ENCODE assay signal across 13 cellular contexts in the genomic region with DNA sequence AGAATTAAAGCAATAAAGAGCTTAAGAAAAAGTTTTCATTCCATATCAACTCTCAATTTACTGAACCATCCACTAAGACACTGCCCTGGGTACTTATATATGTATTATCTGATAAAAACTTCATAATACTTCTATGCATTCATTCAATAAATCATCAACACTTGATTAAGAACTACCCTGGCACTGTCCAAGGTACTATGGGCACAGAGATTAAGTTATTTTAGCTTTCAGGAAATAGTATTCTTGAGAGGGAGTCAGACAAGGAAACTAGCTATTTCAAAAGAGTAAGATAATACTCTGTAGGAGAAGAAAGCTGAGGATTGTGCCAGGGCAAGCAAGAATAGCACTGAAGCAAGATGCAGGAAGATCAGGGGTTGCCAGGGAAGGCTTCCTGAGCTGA.
DNase-seq lines count a peak whose midpoint lies in the region; TF ChIP-seq lines count a peak whose summit lies in the region.
"Had no signal": no experiment of that assay in that cellular context is flagged by ENCODE, and none has a peak within 500 bp of the region (broad histone marks: within the 10 kb centered on the region; RNA-seq: fewer than 3 reads in every experiment).

No MANE protein-coding gene starts in this region.

- H4K20me1 ChIP-seq in GM23248 (ENCODE audit: insufficient read depth) (no peaks in the 10 kb centered on the region), OCI-LY7 (ENCODE audit: insufficient read depth, low read length) (no peaks in the 10 kb centered on the region)

- in situ Hi-C loops in GM23248 (cut with MboI), result no loop called here

- POLR2A ChIA-PET in OCI-LY7 (lab: Charles Lee), result interaction anchor here (0.8 to 1.3 kb wide), 3 partner anchors 11 to 111 kb away, joined by 3 to 4 read pairs (median 3); no protein-coding TSS in a partner anchor

- H3K9ac ChIP-seq in GM23248, result no peak overlapping the region

- no peaks in the 10 kb centered on the region for H3F3A ChIP-seq in GM23248 (ENCODE audit: insufficient read depth)

- H2AFZ ChIP-seq in GM23248 (no peak overlapping the region), OCI-LY7 (ENCODE audit: low read length) (no peak overlapping the region)

- no peaks in the 10 kb centered on the region for H3K27me3 Mint-ChIP-seq in glutamatergic neuron (ENCODE audit: unreplicated experiment)

- no peak for TF ChIP-seq CTCF in glutamatergic neuron (IDR thresholded peaks at IDR 0.05; ENCODE audit: partially characterized antibody, unreplicated experiment)
- TF ChIP-seq CTCF in OCI-LY7 (conservative IDR thresholded peaks at IDR 0.05; ENCODE audit: low read length), result no peak
- TF ChIP-seq CTCF in GM20000 (IDR thresholded peaks at IDR 0.05; ENCODE audit: extremely low read depth, missing control alignments), result no peak

- no peaks in the 10 kb centered on the region for H3K27me3 ChIP-seq in GM23248 (replicated peaks; ENCODE audit: insufficient read depth)
- H3K27me3 ChIP-seq: BE2C had no signal

- intact Hi-C loops in OCI-LY7 (cut with micrococcal nuclease; ENCODE audit: unreplicated experiment), result no loop called here

- H3K4me1 Mint-ChIP-seq in glutamatergic neuron (ENCODE audit: low read depth, unreplicated experiment), result peaks cover 30% of the 10 kb centered on the region
- H3K4me1 Mint-ChIP-seq: CD8-positive, alpha-beta memory T cell had no signal

- H3K9me2 ChIP-seq in GM23248 (ENCODE audit: insufficient read depth) (no peaks in the 10 kb centered on the region), OCI-LY7 (ENCODE audit: insufficient read depth, low read length) (no peaks in the 10 kb centered on the region)

- H3K36me3 ChIP-seq in GM23248 (ENCODE audit: low read depth) (no peaks in the 10 kb centered on the region), OCI-LY7 (ENCODE audit: insufficient read depth, low read length) (no peaks in the 10 kb centered on the region)
- H3K36me3 ChIP-seq: BE2C had no signal

- H3K4me3 ChIP-seq in GM23248 (no peak overlapping the region), OCI-LY7 (ENCODE audit: low read depth, low read length, poor library complexity, severe bottlenecking) (no peak overlapping the region)
- H3K4me3 ChIP-seq: K562 had no signal

- peaks cover 2% of the 10 kb centered on the region for H3K9me3 Mint-ChIP-seq in glutamatergic neuron (ENCODE audit: unreplicated experiment)

- peak overlapping the region; percentile 36 for H3K4me3 Mint-ChIP-seq in glutamatergic neuron (ENCODE audit: unreplicated experiment)
- H3K4me3 Mint-ChIP-seq: CD8-positive, alpha-beta memory T cell had no signal

- H3K79me2 ChIP-seq in GM23248 (ENCODE audit: insufficient read depth), result no peaks in the 10 kb centered on the region
- no peaks in the 10 kb centered on the region for H3K79me2 ChIP-seq in OCI-LY7 (ENCODE audit: insufficient read depth, low read depth, low read length)

- no peaks in the 10 kb centered on the region for H3K36me3 Mint-ChIP-seq in glutamatergic neuron (ENCODE audit: unreplicated experiment)
- H3K36me3 Mint-ChIP-seq: CD8-positive, alpha-beta memory T cell had no signal

- H3K4me2 ChIP-seq in GM23248 (ENCODE audit: unreplicated experiment) (no peak overlapping the region), OCI-LY7 (ENCODE audit: low read length) (no peak overlapping the region)

- no TSS peak for BruUV-seq in OCI-LY7 (replicated peaks; lab: Mats Ljungman, UMichigan)

- H3K4me1 ChIP-seq in GM23248 (ENCODE audit: insufficient read depth) (0 out of 2 replicates have a peak, but pooled peaks cover 4% of the 10 kb centered on the region), OCI-LY7 (ENCODE audit: insufficient read depth, low read length, poor library complexity, severe bottlenecking) (no peaks in the 10 kb centered on the region)
- H3K4me1 ChIP-seq: BE2C had no signal

- H3K9me3 ChIP-seq in GM23248 (ENCODE audit: low read depth) (no peaks in the 10 kb centered on the region), OCI-LY7 (ENCODE audit: low read length) (no peaks in the 10 kb centered on the region)
- H3K9me3 ChIP-seq: BE2C had no signal

- no peak overlapping the region for H3K27ac Mint-ChIP-seq in glutamatergic neuron (ENCODE audit: unreplicated experiment)
- H3K27ac Mint-ChIP-seq: CD8-positive, alpha-beta memory T cell had no signal

- DNase-seq in GM23248 (peak; percentile 6), RKO (ENCODE audit: low spot score) (peak; percentile 3), glutamatergic neuron (no peak), OCI-LY7 (ENCODE audit: low spot score) (no peak), COLO668 (lab: John Stamatoyannopoulos, UW; ENCODE audit: unreplicated experiment) (no peak), hepatic stellate cell (ENCODE audit: low spot score) (no peak), GM20000 (ENCODE audit: low spot score) (no peak)
- DNase-seq: BE2C; CD8-positive, alpha-beta memory T cell; DMS53; GF-D8; H7 had no signal

- CTCF ChIA-PET in OCI-LY7 (lab: Charles Lee; ENCODE audit: unreplicated experiment), result no interaction called here

- H3K27ac ChIP-seq in GM23248, result no peak overlapping the region
- no peak overlapping the region for H3K27ac ChIP-seq in OCI-LY7 (ENCODE audit: low read depth, low read length, poor library complexity, severe bottlenecking)

Comparison
In these comparisons a context has a peak if more than half of its experiments do, and no peak if none do; other contexts are left out.
1. DNase-seq: peak in GM23248 (single experiment) and RKO (single experiment); none in glutamatergic neuron (single experiment), OCI-LY7 (single experiment), COLO668 (single experiment), hepatic stellate cell (single experiment) and GM20000 (single experiment).